In genomic region chr22:47593911-47594311, GRCh38 we compare ENCODE assay signal across 18 cellular contexts.
"Had no signal": no experiment of that assay in that cellular context is flagged by ENCODE, and none has a peak within 500 bp of the region (broad histone marks: within the 10 kb centered on the region; RNA-seq: fewer than 3 reads in every experiment).

No MANE protein-coding gene starts in this region.

- H3K36me3 Mint-ChIP-seq: stimulated activated effector memory CD8-positive, alpha-beta T cell treated with anti-CD3 and anti-CD28 coated beads, Interleukin-12 subunit alpha, Interleukin-12 subunit beta, amount 100 ng/mL, for 72 hours had no signal

- H3K9me3 Mint-ChIP-seq: stimulated activated effector memory CD8-positive, alpha-beta T cell treated with anti-CD3 and anti-CD28 coated beads, Interleukin-12 subunit alpha, Interleukin-12 subunit beta, amount 100 ng/mL, for 72 hours; stimulated activated naive CD8-positive, alpha-beta T cell treated with anti-CD3 and anti-CD28 coated beads, Interleukin-15, Interleukin-2, amounts not matched to agents 100 ng/mL and 50 ng/mL, for 24 hours had no signal

- H3K27me3 Mint-ChIP-seq: stimulated activated naive CD8-positive, alpha-beta T cell treated with anti-CD3 and anti-CD28 coated beads, Interleukin-15, Interleukin-2, amounts not matched to agents 100 ng/mL and 50 ng/mL, for 24 hours had no signal

- H3K27me3 ChIP-seq: gastrocnemius medialis, neutrophil, testis, tibial nerve had no signal

- H3K4me3 ChIP-seq: coronary artery, gastrocnemius medialis, heart right ventricle, testis, tibial nerve had no signal

- H3K4me1 Mint-ChIP-seq: mesothelial cell of epicardium; nephron; stimulated activated effector memory CD8-positive, alpha-beta T cell treated with anti-CD3 and anti-CD28 coated beads, Interleukin-12 subunit alpha, Interleukin-12 subunit beta, amount 100 ng/mL, for 72 hours had no signal

- DNase-seq: caudate nucleus; effector CD8-positive, alpha-beta T cell; gastrocnemius medialis; heart right ventricle; hypothalamus; kidney glomerular epithelial cell; small intestine; stimulated activated CD4-positive, alpha-beta T cell treated with anti-CD3 and anti-CD28 coated beads, Interleukin-12 subunit alpha, Interleukin-12 subunit beta, amount 100 ng/mL, for 4 hours; stimulated activated CD4-positive, alpha-beta T cell treated with anti-CD3 and anti-CD28 coated beads, Interleukin-2, amount 100 ng/mL, for 48 hours; testis had no signal

- H3K27ac ChIP-seq: coronary artery, gastrocnemius medialis, heart right ventricle, neutrophil, testis, tibial nerve had no signal

- H3K4me3 Mint-ChIP-seq: mesothelial cell of epicardium; nephron; stimulated activated effector memory CD8-positive, alpha-beta T cell treated with anti-CD3 and anti-CD28 coated beads, Interleukin-12 subunit alpha, Interleukin-12 subunit beta, amount 100 ng/mL, for 72 hours; stimulated activated naive CD8-positive, alpha-beta T cell treated with anti-CD3 and anti-CD28 coated beads, Interleukin-15, Interleukin-2, amounts not matched to agents 100 ng/mL and 50 ng/mL, for 24 hours had no signal

- H3K4me1 ChIP-seq: gastrocnemius medialis, heart right ventricle, testis, tibial nerve had no signal

- ATAC-seq: esophagus mucosa; gastrocnemius medialis; heart right ventricle; stimulated activated effector memory CD8-positive, alpha-beta T cell treated with anti-CD3 and anti-CD28 coated beads, Interleukin-12 subunit alpha, Interleukin-12 subunit beta, amount 100 ng/mL, for 72 hours had no signal

- H3K36me3 ChIP-seq: gastrocnemius medialis, heart right ventricle, neutrophil, tibial nerve had no signal

- H3K9me3 ChIP-seq: gastrocnemius medialis, neutrophil, testis, tibial nerve had no signal

- H3K27ac Mint-ChIP-seq: mesothelial cell of epicardium; nephron; stimulated activated effector memory CD8-positive, alpha-beta T cell treated with anti-CD3 and anti-CD28 coated beads, Interleukin-12 subunit alpha, Interleukin-12 subunit beta, amount 100 ng/mL, for 72 hours; stimulated activated naive CD8-positive, alpha-beta T cell treated with anti-CD3 and anti-CD28 coated beads, Interleukin-15, Interleukin-2, amounts not matched to agents 100 ng/mL and 50 ng/mL, for 24 hours had no signal
